In the genomic region with DNA sequence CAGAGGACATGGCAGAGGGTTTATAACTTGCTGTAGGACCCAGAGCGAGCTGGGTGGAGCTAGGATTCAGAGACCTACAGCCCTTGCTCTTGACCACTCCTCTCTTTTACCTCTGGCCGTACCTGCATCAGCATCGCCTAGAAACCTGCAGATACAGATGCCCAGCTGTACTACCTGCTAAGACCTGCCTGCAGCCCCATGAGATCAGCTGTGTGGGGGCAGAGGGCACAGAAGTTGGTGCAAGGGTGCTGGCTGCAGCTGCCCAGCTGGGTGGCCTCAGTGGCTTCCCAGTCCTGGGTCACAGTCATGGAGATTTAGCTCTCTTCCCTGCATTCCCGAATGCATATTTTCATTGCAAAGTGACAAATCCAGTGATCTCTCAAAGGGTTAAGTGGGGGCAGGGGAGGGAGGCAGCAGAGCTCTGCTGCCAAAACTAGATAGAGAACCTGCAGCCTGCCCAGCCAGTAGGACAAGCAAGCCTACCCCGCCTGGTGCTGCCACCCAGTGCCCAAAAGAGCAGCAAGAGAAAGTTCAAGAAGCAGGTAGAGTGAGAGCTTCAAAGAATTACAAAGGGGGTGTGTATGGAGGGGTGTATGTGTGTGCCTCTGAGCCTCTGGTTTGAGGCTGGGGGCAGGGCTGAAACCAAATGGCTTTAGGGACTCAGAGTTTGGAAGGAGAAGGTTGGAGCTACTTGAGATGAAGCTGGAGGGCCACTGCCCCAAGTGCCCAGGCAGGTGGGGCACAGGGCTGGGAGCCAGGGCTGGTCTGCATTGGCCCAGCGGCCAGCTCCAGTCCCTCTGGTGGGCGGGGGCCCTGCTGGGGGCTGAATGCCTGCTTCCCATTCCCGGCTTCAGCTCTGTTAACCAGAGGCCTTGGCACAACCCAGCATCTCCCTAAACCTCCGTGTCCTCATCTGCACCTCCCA, we compare ENCODE assay signal across 8 cellular contexts. TPM values are rescaled to one million over a fixed set of nuclear protein-coding genes. Genes with fewer than 3 reads are reported as not detected.
DNase-seq lines count a peak whose midpoint lies in the region; ATAC-seq and TF ChIP-seq lines count a peak whose summit lies in the region.

No MANE protein-coding gene starts in this region.

- H3K4me3 ChIP-seq in CD4-positive, CD25-positive, alpha-beta regulatory T cell (ENCODE audit: low read depth, low read length), result no peak overlapping the region
- H3K4me3 ChIP-seq in HCT116 (replicated peaks in 1 of 2; ENCODE audit: low read depth in 1 of 2, low read length in 2 of 2) (no peak overlapping the region), aorta (ENCODE audit: low read length in 2 of 2) (no peak overlapping the region)

- RAD21 ChIA-PET in HCT116 (lab: Charles Lee; ENCODE audit: low non-redundant PET in 1 of 2, low total read pairs in 2 of 2, uncharacterized antibody in 2 of 2, unreplicated experiment in 2 of 2), result interaction anchor here (0.6 to 2.8 kb wide), 3 partner anchors 121 to 212 kb away, joined by 3 to 17 read pairs (median 14); no protein-coding TSS in a partner anchor

- H3K9me3 Mint-ChIP-seq in CD4-positive, CD25-positive, alpha-beta regulatory T cell, result peaks cover 0 to 2% (median 0%) of the 10 kb centered on the region in 7 donors
- H3K9me3 Mint-ChIP-seq in activated CD4-positive, alpha-beta memory T cell treated with anti-CD3 and anti-CD28 coated beads for 36 hours, result no peaks in the 10 kb centered on the region
- no peaks in the 10 kb centered on the region for H3K9me3 Mint-ChIP-seq in immature natural killer cell

- BruUV-seq in HCT116 (replicated peaks; lab: Mats Ljungman, UMichigan), result no TSS peak

- TF ChIP-seq RAD21 in HCT116 (IDR thresholded peaks at IDR 0.05; ENCODE audit: low read depth), result peak; percentile 63

- peak in 2 of 3 donors; percentile 32 to 51 for DNase-seq in CD4-positive, CD25-positive, alpha-beta regulatory T cell
- peak; percentile 19 for DNase-seq in HCT116 (ENCODE audit: low read depth, low spot score)
- DNase-seq in activated CD4-positive, alpha-beta memory T cell treated with anti-CD3 and anti-CD28 coated beads for 36 hours, result peak; percentile 47
- peak; percentile 40 for DNase-seq in kidney tubule cell (ENCODE audit: low spot score)
- DNase-seq in NCI-H2029 (lab: John Stamatoyannopoulos, UW), result no peak
- no peak for DNase-seq in NCI-H226
- no peak for DNase-seq in immature natural killer cell
- DNase-seq in aorta, result no peak

- no peak overlapping the region for H2AFZ ChIP-seq in HCT116 (ENCODE audit: low read depth, low read length, poor library complexity, severe bottlenecking)

- intact Hi-C loops in HCT116 (cut with micrococcal nuclease), result loop anchor here (2.0 to 5.0 kb wide), 2 partner anchors 210 to 400 kb away; no protein-coding TSS in a partner anchor
- intact Hi-C loops in activated CD4-positive, alpha-beta memory T cell treated with anti-CD3 and anti-CD28 coated beads for 36 hours (cut with micrococcal nuclease), result no loop called here
- intact Hi-C loops in aorta (cut with DNase I), result loop anchor here in 1 of 2 donors (10.0 kb wide), 1 partner anchor 222 kb away; a partner anchor contains a TSS

- no peak for TF ChIP-seq POLR2A in HCT116 (IDR thresholded peaks at IDR 0.05; ENCODE audit: borderline replicate concordance, extremely low read depth, insufficient read depth, insufficient read length)

- POLR2A ChIA-PET in HCT116 (lab: Charles Lee), result interaction anchor here (1.8 kb wide), 1 partner anchor 122 kb away, joined by 10 read pairs; no protein-coding TSS in a partner anchor
- POLR2A ChIA-PET in activated CD4-positive, alpha-beta memory T cell treated with anti-CD3 and anti-CD28 coated beads for 36 hours (lab: Charles Lee), result interaction anchor here (1.0 kb wide), 1 partner anchor 121 kb away, joined by 4 read pairs; no protein-coding TSS in a partner anchor

- WGBS in aorta, 2 donors, result 71 to 73% methylated on average over 9 of the region's 9 CpGs

- no peak overlapping the region for H3K9ac ChIP-seq in HCT116 (ENCODE audit: low read length)

- peaks cover 12% of the 10 kb centered on the region for H3K36me3 Mint-ChIP-seq in CD4-positive, CD25-positive, alpha-beta regulatory T cell
- H3K36me3 Mint-ChIP-seq in activated CD4-positive, alpha-beta memory T cell treated with anti-CD3 and anti-CD28 coated beads for 36 hours, result peaks cover 6% of the 10 kb centered on the region
- H3K36me3 Mint-ChIP-seq in immature natural killer cell, result no peaks in the 10 kb centered on the region

- peak; percentile 52 to 66 (median 65); a peak in 5 of 6 replicates for TF ChIP-seq CTCF in HCT116 (IDR thresholded peaks at IDR 0.05 in 2 of 3, conservative IDR thresholded peaks at IDR 0.05 in 1 of 3; ENCODE audit: borderline replicate concordance in 1 of 3, insufficient read depth in 1 of 3, low read depth in 2 of 3, low read length in 2 of 3)

- peak overlapping the region in 1 of 3 donors; percentile 76 for H3K27ac Mint-ChIP-seq in CD4-positive, CD25-positive, alpha-beta regulatory T cell
- no peak overlapping the region for H3K27ac Mint-ChIP-seq in activated CD4-positive, alpha-beta memory T cell treated with anti-CD3 and anti-CD28 coated beads for 36 hours
- no peak overlapping the region for H3K27ac Mint-ChIP-seq in immature natural killer cell

- no peak overlapping the region for H3K4me2 ChIP-seq in HCT116 (ENCODE audit: low read length)

- H3K9me2 ChIP-seq in HCT116 (ENCODE audit: insufficient read depth), result no peaks in the 10 kb centered on the region

- H3K79me2 ChIP-seq in HCT116 (ENCODE audit: insufficient read depth, low read length), result peaks cover under 1% of the 10 kb centered on the region; the same call in 1 of the 2 replicates

- H3K27me3 ChIP-seq in CD4-positive, CD25-positive, alpha-beta regulatory T cell (ENCODE audit: control insufficient read depth, insufficient read depth, low read length), result no peaks in the 10 kb centered on the region
- H3K27me3 ChIP-seq in HCT116 (ENCODE audit: insufficient read depth, low read length) (no peaks in the 10 kb centered on the region), aorta (ENCODE audit: control insufficient read depth in 1 of 2, insufficient read depth in 2 of 2, low read length in 1 of 2) (no peaks in the 10 kb centered on the region)

- peak overlapping the region in 1 of 4 donors; percentile 39 for H3K4me3 Mint-ChIP-seq in CD4-positive, CD25-positive, alpha-beta regulatory T cell
- H3K4me3 Mint-ChIP-seq in activated CD4-positive, alpha-beta memory T cell treated with anti-CD3 and anti-CD28 coated beads for 36 hours, result no peak overlapping the region
- H3K4me3 Mint-ChIP-seq in immature natural killer cell, result no peak overlapping the region

- H3K4me1 Mint-ChIP-seq in CD4-positive, CD25-positive, alpha-beta regulatory T cell, result peaks cover 0 to 6% (median under 1%) of the 10 kb centered on the region in 4 donors
- no peaks in the 10 kb centered on the region for H3K4me1 Mint-ChIP-seq in activated CD4-positive, alpha-beta memory T cell treated with anti-CD3 and anti-CD28 coated beads for 36 hours (ENCODE audit: low read depth)
- H3K4me1 Mint-ChIP-seq in immature natural killer cell, result no peaks in the 10 kb centered on the region

- H3K27ac ChIP-seq in CD4-positive, CD25-positive, alpha-beta regulatory T cell (ENCODE audit: insufficient read depth, low read length, poor library complexity, severe bottlenecking), result no peak overlapping the region
- H3K27ac ChIP-seq in HCT116 (ENCODE audit: low read depth, low read length), result no peak overlapping the region
- no peak overlapping the region for H3K27ac ChIP-seq in aorta (ENCODE audit: low read depth in 1 of 2, low read length in 2 of 2)

- peaks cover 5% of the 10 kb centered on the region for H3K27me3 Mint-ChIP-seq in CD4-positive, CD25-positive, alpha-beta regulatory T cell
- no peaks in the 10 kb centered on the region for H3K27me3 Mint-ChIP-seq in activated CD4-positive, alpha-beta memory T cell treated with anti-CD3 and anti-CD28 coated beads for 36 hours
- peaks cover 0 to 6% (median 4%) of the 10 kb centered on the region in 3 donors for H3K27me3 Mint-ChIP-seq in immature natural killer cell (ENCODE audit: low read depth in 3 of 3)

- no peaks in the 10 kb centered on the region for H3K9me3 ChIP-seq in CD4-positive, CD25-positive, alpha-beta regulatory T cell (ENCODE audit: control insufficient read depth in 2 of 2, low read length in 2 of 2)
- H3K9me3 ChIP-seq in HCT116 (ENCODE audit: control insufficient read depth in 1 of 2, insufficient read depth in 1 of 2, low read depth in 1 of 2, low read length in 2 of 2) (no peaks in the 10 kb centered on the region), aorta (ENCODE audit: control insufficient read depth, low read length) (no peaks in the 10 kb centered on the region)

- ATAC-seq in CD4-positive, CD25-positive, alpha-beta regulatory T cell (ENCODE audit: low read depth in 2 of 2), result peak; percentile 33 to 37
- ATAC-seq in HCT116, result peak; percentile 73
- ATAC-seq in aorta (ENCODE audit: low FRiP score), result no peak

- H3K36me3 ChIP-seq in CD4-positive, CD25-positive, alpha-beta regulatory T cell (ENCODE audit: control insufficient read depth, insufficient read depth, low read length), result no peaks in the 10 kb centered on the region
- H3K36me3 ChIP-seq in HCT116 (ENCODE audit: control insufficient read depth in 1 of 2, insufficient read depth in 2 of 2, low read length in 2 of 2) (peaks cover 7 to 8% of the 10 kb centered on the region in 2 experiments; a peak in 3 of 4 replicates), aorta (ENCODE audit: control insufficient read depth in 1 of 2, insufficient read depth in 2 of 2, low read length in 1 of 2) (no peaks in the 10 kb centered on the region)

- no peaks in the 10 kb centered on the region for H4K20me1 ChIP-seq in HCT116 (ENCODE audit: insufficient read depth)

- CTCF ChIA-PET in HCT116 (lab: Charles Lee), result interaction anchor here (1.0 to 5.2 kb wide), 11 partner anchors 10 to 229 kb away, joined by 3 to 148 read pairs (median 4); no protein-coding TSS in a partner anchor
- CTCF ChIA-PET in activated CD4-positive, alpha-beta memory T cell treated with anti-CD3 and anti-CD28 coated beads for 36 hours (lab: Charles Lee), result interaction anchor here (0.7 to 11.8 kb wide), 22 partner anchors 8 to 203 kb away, joined by 3 to 247 read pairs (median 3); a partner anchor contains a TSS

- H3K4me1 ChIP-seq in CD4-positive, CD25-positive, alpha-beta regulatory T cell (ENCODE audit: control insufficient read depth, insufficient read depth, low read length, poor library complexity, severe bottlenecking), result no peaks in the 10 kb centered on the region
- peaks cover 4 to 7% of the 10 kb centered on the region in 2 experiments for H3K4me1 ChIP-seq in HCT116 (ENCODE audit: control insufficient read depth in 1 of 2, insufficient read depth in 2 of 2, low read length in 2 of 2)
- no peaks in the 10 kb centered on the region for H3K4me1 ChIP-seq in aorta (ENCODE audit: control insufficient read depth in 1 of 2, insufficient read depth in 2 of 2, low read length in 2 of 2)

RNA-seq across cellular contexts. Expression of a gene that starts 6.8 kb away (rescaled TPM):
- total RNA-seq in CD4-positive, CD25-positive, alpha-beta regulatory T cell, result 9.7 TPM
- 10 to 100 TPM; 14.8 to 21.2 (median 17.7) TPM for polyA plus RNA-seq in CD4-positive, CD25-positive, alpha-beta regulatory T cell
- total RNA-seq in HCT116 (2021; ENCODE audit: unreplicated experiment) (18.0 TPM), aorta (10 to 100 TPM in 1 of 2 donors, 1 to 10 TPM in 1; 6.6 to 10.6 TPM)
- 27.0 and 31.1 TPM in 2 replicates for polyA plus RNA-seq in HCT116 (2012)
- 10 to 100 TPM; 10.9 to 11.8 TPM for total RNA-seq in activated CD4-positive, alpha-beta memory T cell treated with anti-CD3 and anti-CD28 coated beads for 36 hours
- polyA plus RNA-seq in immature natural killer cell (under 1 TPM in 2 of 3 donors, not detected in 1; 0.47 to 0.84 TPM), aorta (1 to 10 TPM; 4.7 to 9.9 TPM)

Comparison
In these comparisons a context has a peak if more than half of its experiments do, and no peak if none do; other contexts are left out.
1. DNase-seq: peak in CD4-positive, CD25-positive, alpha-beta regulatory T cell (2 of 3), HCT116 (single experiment), activated CD4-positive, alpha-beta memory T cell treated with anti-CD3 and anti-CD28 coated beads for 36 hours (single experiment) and kidney tubule cell (single experiment); none in NCI-H2029 (single experiment), NCI-H226 (single experiment), immature natural killer cell (0 of 3) and aorta (0 of 2).